Comparison of ENCODE assay signal across 1 cellular context in the genomic region with DNA sequence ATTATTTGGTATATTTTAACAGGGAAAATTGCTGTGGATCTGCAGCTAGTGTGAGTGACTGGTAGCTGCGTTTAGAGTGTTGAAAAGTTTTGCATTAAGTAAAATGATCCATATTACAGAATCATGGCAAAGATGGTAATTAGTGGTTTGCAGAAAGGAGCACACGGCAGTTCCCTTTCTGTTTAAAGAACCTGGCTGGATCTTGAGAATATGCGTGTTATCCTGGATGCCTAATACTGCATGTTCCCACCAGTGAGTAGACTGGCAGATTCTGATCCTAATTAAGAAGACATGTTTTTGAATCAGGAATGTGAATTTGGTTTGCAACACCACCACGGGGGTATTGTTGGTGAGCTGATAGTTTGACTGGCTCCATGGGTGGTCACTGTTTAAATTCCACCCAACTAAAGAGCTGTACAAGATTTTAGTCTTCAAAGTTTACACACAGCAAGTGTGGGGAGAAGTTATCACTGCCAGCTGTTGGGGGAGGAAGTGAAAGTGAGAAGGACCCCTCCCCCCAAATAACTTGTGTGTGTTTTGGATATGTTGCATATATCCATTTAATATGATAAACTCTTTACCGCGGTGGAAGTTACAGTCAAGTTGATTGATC.
TF ChIP-seq lines count a peak whose summit lies in the region.

No MANE protein-coding gene starts in this region.

TF ChIP-seq in GM12878, 131 proteins besides CTCF, POLR2A, EP300 and RAD21 (continued from another document):
- TF ChIP-seq IRF5 (IDR thresholded peaks at IDR 0.05; ENCODE audit: borderline replicate concordance) = no peak
- TF ChIP-seq, protein P1, sequence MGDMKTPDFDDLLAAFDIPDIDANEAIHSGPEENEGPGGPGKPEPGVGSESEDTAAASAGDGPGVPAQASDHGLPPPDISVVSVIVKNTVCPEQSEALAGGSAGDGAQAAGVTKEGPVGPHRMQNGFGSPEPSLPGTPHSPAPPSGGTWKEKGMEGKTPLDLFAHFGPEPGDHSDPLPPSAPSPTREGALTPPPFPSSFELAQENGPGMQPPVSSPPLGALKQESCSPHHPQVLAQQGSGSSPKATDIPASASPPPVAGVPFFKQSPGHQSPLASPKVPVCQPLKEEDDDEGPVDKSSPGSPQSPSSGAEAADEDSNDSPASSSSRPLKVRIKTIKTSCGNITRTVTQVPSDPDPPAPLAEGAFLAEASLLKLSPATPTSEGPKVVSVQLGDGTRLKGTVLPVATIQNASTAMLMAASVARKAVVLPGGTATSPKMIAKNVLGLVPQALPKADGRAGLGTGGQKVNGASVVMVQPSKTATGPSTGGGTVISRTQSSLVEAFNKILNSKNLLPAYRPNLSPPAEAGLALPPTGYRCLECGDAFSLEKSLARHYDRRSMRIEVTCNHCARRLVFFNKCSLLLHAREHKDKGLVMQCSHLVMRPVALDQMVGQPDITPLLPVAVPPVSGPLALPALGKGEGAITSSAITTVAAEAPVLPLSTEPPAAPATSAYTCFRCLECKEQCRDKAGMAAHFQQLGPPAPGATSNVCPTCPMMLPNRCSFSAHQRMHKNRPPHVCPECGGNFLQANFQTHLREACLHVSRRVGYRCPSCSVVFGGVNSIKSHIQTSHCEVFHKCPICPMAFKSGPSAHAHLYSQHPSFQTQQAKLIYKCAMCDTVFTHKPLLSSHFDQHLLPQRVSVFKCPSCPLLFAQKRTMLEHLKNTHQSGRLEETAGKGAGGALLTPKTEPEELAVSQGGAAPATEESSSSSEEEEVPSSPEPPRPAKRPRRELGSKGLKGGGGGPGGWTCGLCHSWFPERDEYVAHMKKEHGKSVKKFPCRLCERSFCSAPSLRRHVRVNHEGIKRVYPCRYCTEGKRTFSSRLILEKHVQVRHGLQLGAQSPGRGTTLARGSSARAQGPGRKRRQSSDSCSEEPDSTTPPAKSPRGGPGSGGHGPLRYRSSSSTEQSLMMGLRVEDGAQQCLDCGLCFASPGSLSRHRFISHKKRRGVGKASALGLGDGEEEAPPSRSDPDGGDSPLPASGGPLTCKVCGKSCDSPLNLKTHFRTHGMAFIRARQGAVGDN (IDR thresholded peaks at IDR 0.05) = no peak
- TF ChIP-seq EZH2 (IDR thresholded peaks at IDR 0.05; ENCODE audit: borderline replicate concordance, control insufficient read depth, low read depth, low read length) = no peak
- TF ChIP-seq, protein P2, sequence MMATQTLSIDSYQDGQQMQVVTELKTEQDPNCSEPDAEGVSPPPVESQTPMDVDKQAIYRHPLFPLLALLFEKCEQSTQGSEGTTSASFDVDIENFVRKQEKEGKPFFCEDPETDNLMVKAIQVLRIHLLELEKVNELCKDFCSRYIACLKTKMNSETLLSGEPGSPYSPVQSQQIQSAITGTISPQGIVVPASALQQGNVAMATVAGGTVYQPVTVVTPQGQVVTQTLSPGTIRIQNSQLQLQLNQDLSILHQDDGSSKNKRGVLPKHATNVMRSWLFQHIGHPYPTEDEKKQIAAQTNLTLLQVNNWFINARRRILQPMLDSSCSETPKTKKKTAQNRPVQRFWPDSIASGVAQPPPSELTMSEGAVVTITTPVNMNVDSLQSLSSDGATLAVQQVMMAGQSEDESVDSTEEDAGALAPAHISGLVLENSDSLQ (IDR thresholded peaks at IDR 0.05) = no peak
- no peak for TF ChIP-seq JUND (IDR thresholded peaks at IDR 0.05; ENCODE audit: low read depth, low read length)
- peak; percentile 76 for TF ChIP-seq SPI1 (IDR thresholded peaks at IDR 0.05; ENCODE audit: borderline replicate concordance, insufficient read depth, low read depth, low read length)
